In genomic region chr21:36028127-36029069, GRCh38 we compare ENCODE assay signal across 8 cellular contexts. TPM values are rescaled to one million over a fixed set of nuclear protein-coding genes. Genes with fewer than 3 reads are reported as not detected.
DNase-seq lines count a peak whose midpoint lies in the region; ATAC-seq and TF ChIP-seq lines count a peak whose summit lies in the region.

No MANE protein-coding gene starts in this region.

- TF ChIP-seq CTCF in SU-DHL-6 (IDR thresholded peaks at IDR 0.05; ENCODE audit: insufficient read depth, low read length, poor library complexity, severe bottlenecking) (peak; percentile 89), heart right ventricle (IDR thresholded peaks at IDR 0.05) (peak; percentile 91 to 97 (median 95))

- no peaks in the 10 kb centered on the region for H3F3A ChIP-seq in SU-DHL-6 (ENCODE audit: insufficient read depth)

- intact Hi-C loops in heart right ventricle (cut with DNase I), result loop anchor here in 9 of 10 donors (2.0 to 10.0 kb wide), 10 partner anchors 141 to 1340 kb away; no protein-coding TSS in a partner anchor

- H3K4me1 ChIP-seq in heart right ventricle, result peaks cover 0 to 8% (median 0%) of the 10 kb centered on the region in 9 donors

- no peaks in the 10 kb centered on the region for H3K9me2 ChIP-seq in SU-DHL-6 (replicated peaks; ENCODE audit: insufficient read depth, low read length)

- H3K27me3 ChIP-seq in SU-DHL-6 (ENCODE audit: low read length) (no peaks in the 10 kb centered on the region), heart right ventricle (no peaks in the 10 kb centered on the region)

- H3K36me3 ChIP-seq in SU-DHL-6 (ENCODE audit: low read length) (no peaks in the 10 kb centered on the region), heart right ventricle (no peaks in the 10 kb centered on the region)

- H3K4me2 ChIP-seq in SU-DHL-6 (ENCODE audit: low read depth, low read length, poor library complexity, severe bottlenecking), result no peak overlapping the region

- WGBS in heart right ventricle, 2 donors, result 22 to 23% methylated on average over 25 of the region's 25 CpGs

- H3K4me3 ChIP-seq in SU-DHL-6 (ENCODE audit: insufficient read depth, low read length, poor library complexity, severe bottlenecking), result no peak overlapping the region
- H3K4me3 ChIP-seq in heart right ventricle, result no peak overlapping the region

- H2AFZ ChIP-seq in SU-DHL-6 (ENCODE audit: low read depth, low read length, severe bottlenecking), result no peak overlapping the region

- H3K9me3 ChIP-seq in SU-DHL-6 (ENCODE audit: insufficient read depth, low read length), result no peaks in the 10 kb centered on the region
- no peaks in the 10 kb centered on the region for H3K9me3 ChIP-seq in heart right ventricle

- peak; percentile 67 for ATAC-seq in GM21619 (IDR thresholded peaks at IDR 0.05; ENCODE audit: unreplicated experiment)
- peak; percentile 75 to 96 (median 88) for ATAC-seq in heart right ventricle
- ATAC-seq in GM19035 (IDR thresholded peaks at IDR 0.05; ENCODE audit: unreplicated experiment), result no peak

- DNase-seq in COR-L47 (lab: John Stamatoyannopoulos, UW) (peak; percentile 52), NCI-H1105 (lab: John Stamatoyannopoulos, UW) (peak; percentile 74), heart right ventricle (peak; percentile 57 to 63), putamen (ENCODE audit: low spot score) (peak; percentile 75)
- peak; percentile 32 for DNase-seq in activated naive CD8-positive, alpha-beta T cell treated with anti-CD3 and anti-CD28 coated beads, Interleukin-2, amount 50 U/mL, for 16 hours (ENCODE audit: low read depth, low spot score)

- H3K27ac ChIP-seq in SU-DHL-6 (ENCODE audit: low read depth, low read length), result no peak overlapping the region
- H3K27ac ChIP-seq in heart right ventricle, result no peak overlapping the region

- H3K9ac ChIP-seq in SU-DHL-6 (ENCODE audit: low read length), result no peak overlapping the region

- no peaks in the 10 kb centered on the region for H3K79me2 ChIP-seq in SU-DHL-6 (ENCODE audit: insufficient read depth, low read length)

- no peaks in the 10 kb centered on the region for H4K20me1 ChIP-seq in SU-DHL-6 (ENCODE audit: low read depth, low read length)

RNA-seq across cellular contexts. Expression of gene SETD4, which starts 31.9 kb away (rescaled TPM):
- total RNA-seq in heart right ventricle, result 10 to 100 TPM in 7 of 10 donors, 1 to 10 TPM in 3; 7.8 to 13.1 (median 10.9) TPM
- 10 to 100 TPM in 1 of 2 donors, 1 to 10 TPM in 1; 6.7 to 10.2 TPM for polyA plus RNA-seq in heart right ventricle

RNA-seq across cellular contexts. Expression of gene CBR1, which starts 41.4 kb away (rescaled TPM):
- total RNA-seq in heart right ventricle, result 10 to 100 TPM in 9 of 10 donors, 1 to 10 TPM in 1; 7.7 to 34.8 (median 17.6) TPM
- polyA plus RNA-seq in heart right ventricle, result 10 to 100 TPM; 15.7 to 61.2 TPM
